Comparison of ENCODE assay signal across 8 cellular contexts in the genomic region with DNA sequence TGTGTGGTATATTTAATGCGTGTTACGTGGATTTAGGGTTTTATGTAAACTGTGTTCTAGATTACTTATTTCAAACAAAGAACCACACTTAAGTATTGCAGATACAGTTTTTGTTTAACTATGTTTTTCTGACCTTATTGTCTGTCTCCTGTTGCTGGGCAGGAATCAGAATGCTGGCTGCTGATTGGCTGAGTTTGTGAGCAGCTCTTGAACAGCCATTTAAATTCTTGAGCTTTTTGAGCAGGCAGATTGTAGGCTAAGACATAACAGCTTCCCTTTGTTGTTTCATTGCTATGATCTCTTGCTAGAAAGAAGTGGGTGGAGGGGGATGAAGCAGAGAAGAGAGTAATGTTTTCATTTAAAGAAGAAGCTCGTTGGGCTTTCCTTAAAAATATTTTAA. TPM values are rescaled to one million over a fixed set of nuclear protein-coding genes. Genes with fewer than 3 reads are reported as not detected.
DNase-seq lines count a peak whose midpoint lies in the region; ATAC-seq and TF ChIP-seq lines count a peak whose summit lies in the region.

No MANE protein-coding gene starts in this region.

- peaks cover 10% of the 10 kb centered on the region for H3K9me3 Mint-ChIP-seq in activated naive CD8-positive, alpha-beta T cell treated with anti-CD3 and anti-CD28 coated beads, Interleukin-2, amount 10 ng/mL, durations not matched to agents 7 days and 5 days

- H3K79me1 ChIP-seq in trophoblast cell (ENCODE audit: low read length): no peaks in the 10 kb centered on the region

- H2BK12ac ChIP-seq in trophoblast cell (ENCODE audit: low read length): no peak overlapping the region

- H3K36me3 Mint-ChIP-seq in activated naive CD8-positive, alpha-beta T cell treated with anti-CD3 and anti-CD28 coated beads, Interleukin-2, amount 10 ng/mL, durations not matched to agents 7 days and 5 days: peaks cover 47% of the 10 kb centered on the region

- H2AK5ac ChIP-seq in trophoblast cell (ENCODE audit: low read length): no peak overlapping the region

- H4K91ac ChIP-seq in trophoblast cell (ENCODE audit: low read depth, low read length): no peak overlapping the region

- H3K27me3 ChIP-seq in SJSA1 (replicated peaks) (no peaks in the 10 kb centered on the region), cardiac muscle cell (no peaks in the 10 kb centered on the region), trophoblast cell (ENCODE audit: insufficient read depth, low read length) (no peaks in the 10 kb centered on the region), aorta (ENCODE audit: control insufficient read depth in 1 of 2, insufficient read depth in 2 of 2, low read length in 1 of 2) (no peaks in the 10 kb centered on the region)

- no peak overlapping the region for H3K14ac ChIP-seq in trophoblast cell (ENCODE audit: low read length)

- peak overlapping the region; percentile 95 for H3K27ac Mint-ChIP-seq in activated naive CD8-positive, alpha-beta T cell treated with anti-CD3 and anti-CD28 coated beads, Interleukin-2, amount 10 ng/mL, durations not matched to agents 7 days and 5 days

- no peak overlapping the region for H3K27ac ChIP-seq in SJSA1
- peak overlapping the region; percentile 86 for H3K27ac ChIP-seq in cardiac muscle cell
- H3K27ac ChIP-seq in trophoblast cell (ENCODE audit: low read depth, low read length): no peak overlapping the region
- H3K27ac ChIP-seq in aorta (ENCODE audit: low read depth in 1 of 2, low read length in 2 of 2): no peak overlapping the region

- WGBS in trophoblast cell (ENCODE audit: extremely low coverage, insufficient coverage, insufficient read length): no CpG with 5 or more reads among the region's 3 CpGs
- 66 to 73% methylated on average over 3 of the region's 3 CpGs for WGBS in aorta, 2 donors

- no peak overlapping the region for H3K4me2 ChIP-seq in trophoblast cell (ENCODE audit: low read length)

- H2BK5ac ChIP-seq in trophoblast cell (ENCODE audit: low read depth, low read length, poor library complexity): no peak overlapping the region

- peak overlapping the region; percentile 86 for H3K4me3 Mint-ChIP-seq in activated naive CD8-positive, alpha-beta T cell treated with anti-CD3 and anti-CD28 coated beads, Interleukin-2, amount 10 ng/mL, durations not matched to agents 7 days and 5 days

- peaks cover 32% of the 10 kb centered on the region for H3K4me1 Mint-ChIP-seq in activated naive CD8-positive, alpha-beta T cell treated with anti-CD3 and anti-CD28 coated beads, Interleukin-2, amount 10 ng/mL, durations not matched to agents 7 days and 5 days

- TF ChIP-seq CTCF in cardiac muscle cell (IDR thresholded peaks at IDR 0.05; ENCODE audit: low read depth, low read length): no peak

- H3K9ac ChIP-seq in trophoblast cell (ENCODE audit: low read length): no peak overlapping the region

- H3K4ac ChIP-seq in trophoblast cell (ENCODE audit: low read depth, low read length): no peak overlapping the region

- no peak overlapping the region for H4K8ac ChIP-seq in trophoblast cell (ENCODE audit: low read depth, low read length)

- H3K9me3 ChIP-seq in SJSA1 (replicated peaks): peaks cover 5% of the 10 kb centered on the region
- no peaks in the 10 kb centered on the region for H3K9me3 ChIP-seq in cardiac muscle cell (ENCODE audit: low read depth)
- H3K9me3 ChIP-seq in trophoblast cell (ENCODE audit: insufficient read depth, low read depth, low read length): no peaks in the 10 kb centered on the region
- peaks cover 2% of the 10 kb centered on the region for H3K9me3 ChIP-seq in aorta (ENCODE audit: control insufficient read depth, low read length)

- POLR2A ChIA-PET in activated naive CD8-positive, alpha-beta T cell treated with anti-CD3 and anti-CD28 coated beads, Interleukin-2, amount 10 ng/mL, durations not matched to agents 7 days and 5 days (lab: Charles Lee): interaction anchor here (0.8 to 3.0 kb wide), 7 partner anchors 23 to 358 kb away, joined by 3 to 38 read pairs (median 6); a partner anchor contains a TSS

- H2BK120ac ChIP-seq in trophoblast cell (ENCODE audit: insufficient read depth, low read length, poor library complexity): no peak overlapping the region

- intact Hi-C loops in aorta (cut with DNase I): loop anchor here in 1 of 2 donors (5.0 kb wide), 2 partner anchors 160 to 180 kb away; no protein-coding TSS in a partner anchor

- H3K4me3 ChIP-seq in SJSA1 (no peak overlapping the region), cardiac muscle cell (peak overlapping the region; percentile 27), trophoblast cell (ENCODE audit: low read depth, low read length) (no peak overlapping the region), aorta (ENCODE audit: low read length in 2 of 2) (no peak overlapping the region)

- peak; percentile 76 for ATAC-seq in activated naive CD8-positive, alpha-beta T cell treated with anti-CD3 and anti-CD28 coated beads, Interleukin-2, amount 10 ng/mL, durations not matched to agents 7 days and 5 days (ENCODE audit: low read depth)
- ATAC-seq in aorta (ENCODE audit: low FRiP score): peak; percentile 62

- no peak overlapping the region for H4K12ac ChIP-seq in trophoblast cell (ENCODE audit: low read depth, low read length)

- no peak overlapping the region for H3K18ac ChIP-seq in trophoblast cell (ENCODE audit: low read length)

- peak; percentile 19 for DNase-seq in NCI-H1105 treated with DMSO at 0.1 percent for 48 hours (lab: John Stamatoyannopoulos, UW)
- DNase-seq in NCI-H1105 (lab: John Stamatoyannopoulos, UW): no peak
- peak; percentile 42 to 56 for DNase-seq in SJSA1 (ENCODE audit: low read depth in 1 of 2, low spot score in 2 of 2)
- DNase-seq in activated naive CD8-positive, alpha-beta T cell treated with anti-CD3 and anti-CD28 coated beads, Interleukin-2, amount 10 ng/mL, durations not matched to agents 7 days and 5 days: no peak
- DNase-seq in cardiac muscle cell (ENCODE audit: low read depth in 1 of 2, low spot score in 1 of 2): peak; percentile 88 to 93
- DNase-seq in trophoblast cell: peak; percentile 65 to 80
- peak; percentile 74 to 78 for DNase-seq in aorta
- no peak for DNase-seq in T1000 (lab: John Stamatoyannopoulos, UW)

- peaks cover 2% of the 10 kb centered on the region for H3K79me2 ChIP-seq in trophoblast cell (ENCODE audit: control insufficient read depth, insufficient read depth, low read length, poor library complexity)

- H3K36me3 ChIP-seq in SJSA1 (no peaks in the 10 kb centered on the region), cardiac muscle cell (no peaks in the 10 kb centered on the region), trophoblast cell (ENCODE audit: control insufficient read depth in 1 of 2, insufficient read depth in 2 of 2, low read length in 2 of 2) (peaks cover 0 to 4% of the 10 kb centered on the region in 2 experiments), aorta (ENCODE audit: control insufficient read depth in 1 of 2, insufficient read depth in 2 of 2, low read length in 1 of 2) (peaks cover 0 to 2% of the 10 kb centered on the region in 2 donors)

- no peaks in the 10 kb centered on the region for H3K27me3 Mint-ChIP-seq in activated naive CD8-positive, alpha-beta T cell treated with anti-CD3 and anti-CD28 coated beads, Interleukin-2, amount 10 ng/mL, durations not matched to agents 7 days and 5 days

- no peak overlapping the region for H3K23ac ChIP-seq in trophoblast cell (ENCODE audit: low read length)

- H3K4me1 ChIP-seq in SJSA1 (replicated peaks) (0 out of 2 replicates have a peak, but pooled peaks cover 3% of the 10 kb centered on the region), cardiac muscle cell (ENCODE audit: low read depth) (peaks cover 38% of the 10 kb centered on the region), trophoblast cell (ENCODE audit: control insufficient read depth in 1 of 2, insufficient read depth in 2 of 2, low read length in 2 of 2) (peaks cover 2% of the 10 kb centered on the region in 2 experiments), aorta (ENCODE audit: control insufficient read depth in 1 of 2, insufficient read depth in 2 of 2, low read length in 2 of 2) (peaks cover 2 to 6% of the 10 kb centered on the region in 2 donors)

- H2AFZ ChIP-seq in trophoblast cell (ENCODE audit: insufficient read depth, low read length, poor library complexity): no peak overlapping the region

RNA-seq across cellular contexts. Expression of a gene that starts 52.2 kb away (rescaled TPM):
- total RNA-seq in SJSA1 (2014; rRNA removed; shearing (Covaris generic)): 17.6 and 19.9 TPM in 2 replicates
- 100 to 1,000 TPM; 149 to 172 TPM for total RNA-seq in activated naive CD8-positive, alpha-beta T cell treated with anti-CD3 and anti-CD28 coated beads, Interleukin-2, amount 10 ng/mL, durations not matched to agents 7 days and 5 days
- total RNA-seq in cardiac muscle cell (90.5 and 100 TPM in 2 replicates), aorta (10 to 100 TPM; 54.5 to 98.4 TPM)
- polyA plus RNA-seq in cardiac muscle cell (42.8 and 76.0 TPM in 2 replicates), aorta (1 to 10 TPM; 7.0 to 8.9 TPM)
- 39.5 and 42.7 TPM in 2 replicates for polyA plus RNA-seq in trophoblast cell (2013)

Comparison
In these comparisons a context has a peak if more than half of its experiments do, and no peak if none do; other contexts are left out.
1. DNase-seq: peak in NCI-H1105 treated with DMSO at 0.1 percent for 48 hours (single experiment), SJSA1 (2 of 2), cardiac muscle cell (2 of 2), trophoblast cell (2 of 2) and aorta (2 of 2); none in NCI-H1105 (single experiment), activated naive CD8-positive, alpha-beta T cell treated with anti-CD3 and anti-CD28 coated beads, Interleukin-2, amount 10 ng/mL, durations not matched to agents 7 days and 5 days (single experiment) and T1000 (single experiment).